Comparison of ENCODE assay signal across 1 cellular context in the genomic region with DNA sequence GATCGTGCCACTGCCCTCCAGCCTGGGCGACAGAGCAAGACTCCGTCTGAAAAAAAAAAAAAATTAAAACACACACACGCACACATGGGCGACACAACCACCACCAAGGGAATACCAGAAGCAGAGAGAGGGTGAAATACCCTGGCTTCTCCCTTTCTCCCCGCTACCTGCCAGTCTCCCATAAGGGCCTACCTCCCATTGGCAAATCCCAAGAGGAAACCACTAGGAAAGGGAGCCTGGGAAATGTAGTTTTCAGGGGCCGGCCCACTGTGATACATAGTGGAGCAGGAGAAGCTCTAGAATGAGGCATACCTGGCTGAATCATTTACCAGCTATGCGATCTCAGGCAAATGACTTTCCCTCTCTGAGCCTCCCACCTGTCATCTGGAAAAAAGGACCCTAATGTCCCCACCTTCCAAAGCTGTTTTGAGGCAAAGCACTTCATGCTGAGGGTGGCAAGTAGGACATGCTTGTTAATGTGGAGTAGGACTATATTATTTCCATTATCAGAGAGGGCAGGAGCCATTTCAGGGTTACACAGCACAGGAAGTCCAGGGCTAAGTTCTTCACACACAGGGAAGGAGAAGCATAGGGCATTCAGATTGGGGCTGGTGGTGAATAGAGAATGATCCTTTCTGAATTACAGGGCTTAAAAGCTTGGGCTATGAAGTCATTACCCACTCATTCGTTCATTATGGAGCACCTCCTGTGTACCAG.
A peak's percentile ranks its signal among the peaks of the same experiment; 100 is the strongest.
TF ChIP-seq lines count a peak whose summit lies in the region.

No MANE protein-coding gene starts in this region.

TF ChIP-seq in HEK293, 187 proteins besides CTCF, POLR2A, EP300 and RAD21:
- TF ChIP-seq, protein P1, sequence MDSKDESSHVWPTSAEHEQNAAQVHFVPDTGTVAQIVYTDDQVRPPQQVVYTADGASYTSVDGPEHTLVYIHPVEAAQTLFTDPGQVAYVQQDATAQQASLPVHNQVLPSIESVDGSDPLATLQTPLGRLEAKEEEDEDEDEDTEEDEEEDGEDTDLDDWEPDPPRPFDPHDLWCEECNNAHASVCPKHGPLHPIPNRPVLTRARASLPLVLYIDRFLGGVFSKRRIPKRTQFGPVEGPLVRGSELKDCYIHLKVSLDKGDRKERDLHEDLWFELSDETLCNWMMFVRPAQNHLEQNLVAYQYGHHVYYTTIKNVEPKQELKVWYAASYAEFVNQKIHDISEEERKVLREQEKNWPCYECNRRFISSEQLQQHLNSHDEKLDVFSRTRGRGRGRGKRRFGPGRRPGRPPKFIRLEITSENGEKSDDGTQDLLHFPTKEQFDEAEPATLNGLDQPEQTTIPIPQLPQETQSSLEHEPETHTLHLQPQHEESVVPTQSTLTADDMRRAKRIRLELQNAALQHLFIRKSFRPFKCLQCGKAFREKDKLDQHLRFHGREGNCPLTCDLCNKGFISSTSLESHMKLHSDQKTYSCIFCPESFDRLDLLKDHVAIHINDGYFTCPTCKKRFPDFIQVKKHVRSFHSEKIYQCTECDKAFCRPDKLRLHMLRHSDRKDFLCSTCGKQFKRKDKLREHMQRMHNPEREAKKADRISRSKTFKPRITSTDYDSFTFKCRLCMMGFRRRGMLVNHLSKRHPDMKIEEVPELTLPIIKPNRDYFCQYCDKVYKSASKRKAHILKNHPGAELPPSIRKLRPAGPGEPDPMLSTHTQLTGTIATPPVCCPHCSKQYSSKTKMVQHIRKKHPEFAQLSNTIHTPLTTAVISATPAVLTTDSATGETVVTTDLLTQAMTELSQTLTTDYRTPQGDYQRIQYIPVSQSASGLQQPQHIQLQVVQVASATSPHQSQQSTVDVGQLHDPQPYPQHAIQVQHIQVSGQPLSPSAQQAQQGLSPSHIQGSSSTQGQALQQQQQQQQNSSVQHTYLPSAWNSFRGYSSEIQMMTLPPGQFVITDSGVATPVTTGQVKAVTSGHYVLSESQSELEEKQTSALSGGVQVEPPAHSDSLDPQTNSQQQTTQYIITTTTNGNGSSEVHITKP (tag by site-specific recombination; IDR thresholded peaks at IDR 0.05), result peak; percentile 76
- TF ChIP-seq ZNF211 (tag by site-specific recombination; IDR thresholded peaks at IDR 0.05; ENCODE audit: low read depth), result no peak
- TF ChIP-seq, protein P2, sequence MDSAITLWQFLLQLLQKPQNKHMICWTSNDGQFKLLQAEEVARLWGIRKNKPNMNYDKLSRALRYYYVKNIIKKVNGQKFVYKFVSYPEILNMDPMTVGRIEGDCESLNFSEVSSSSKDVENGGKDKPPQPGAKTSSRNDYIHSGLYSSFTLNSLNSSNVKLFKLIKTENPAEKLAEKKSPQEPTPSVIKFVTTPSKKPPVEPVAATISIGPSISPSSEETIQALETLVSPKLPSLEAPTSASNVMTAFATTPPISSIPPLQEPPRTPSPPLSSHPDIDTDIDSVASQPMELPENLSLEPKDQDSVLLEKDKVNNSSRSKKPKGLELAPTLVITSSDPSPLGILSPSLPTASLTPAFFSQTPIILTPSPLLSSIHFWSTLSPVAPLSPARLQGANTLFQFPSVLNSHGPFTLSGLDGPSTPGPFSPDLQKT (IDR thresholded peaks at IDR 0.05; ENCODE audit: borderline replicate concordance, low read depth, low read length), result no peak
- TF ChIP-seq, protein P3, sequence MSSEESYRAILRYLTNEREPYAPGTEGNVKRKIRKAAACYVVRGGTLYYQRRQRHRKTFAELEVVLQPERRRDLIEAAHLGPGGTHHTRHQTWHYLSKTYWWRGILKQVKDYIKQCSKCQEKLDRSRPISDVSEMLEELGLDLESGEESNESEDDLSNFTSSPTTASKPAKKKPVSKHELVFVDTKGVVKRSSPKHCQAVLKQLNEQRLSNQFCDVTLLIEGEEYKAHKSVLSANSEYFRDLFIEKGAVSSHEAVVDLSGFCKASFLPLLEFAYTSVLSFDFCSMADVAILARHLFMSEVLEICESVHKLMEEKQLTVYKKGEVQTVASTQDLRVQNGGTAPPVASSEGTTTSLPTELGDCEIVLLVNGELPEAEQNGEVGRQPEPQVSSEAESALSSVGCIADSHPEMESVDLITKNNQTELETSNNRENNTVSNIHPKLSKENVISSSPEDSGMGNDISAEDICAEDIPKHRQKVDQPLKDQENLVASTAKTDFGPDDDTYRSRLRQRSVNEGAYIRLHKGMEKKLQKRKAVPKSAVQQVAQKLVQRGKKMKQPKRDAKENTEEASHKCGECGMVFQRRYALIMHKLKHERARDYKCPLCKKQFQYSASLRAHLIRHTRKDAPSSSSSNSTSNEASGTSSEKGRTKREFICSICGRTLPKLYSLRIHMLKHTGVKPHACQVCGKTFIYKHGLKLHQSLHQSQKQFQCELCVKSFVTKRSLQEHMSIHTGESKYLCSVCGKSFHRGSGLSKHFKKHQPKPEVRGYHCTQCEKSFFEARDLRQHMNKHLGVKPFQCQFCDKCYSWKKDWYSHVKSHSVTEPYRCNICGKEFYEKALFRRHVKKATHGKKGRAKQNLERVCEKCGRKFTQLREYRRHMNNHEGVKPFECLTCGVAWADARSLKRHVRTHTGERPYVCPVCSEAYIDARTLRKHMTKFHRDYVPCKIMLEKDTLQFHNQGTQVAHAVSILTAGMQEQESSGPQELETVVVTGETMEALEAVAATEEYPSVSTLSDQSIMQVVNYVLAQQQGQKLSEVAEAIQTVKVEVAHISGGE (tag by site-specific recombination; conservative IDR thresholded peaks at IDR 0.05; ENCODE audit: low read depth), result peak; percentile 84
- TF ChIP-seq, protein P4, sequence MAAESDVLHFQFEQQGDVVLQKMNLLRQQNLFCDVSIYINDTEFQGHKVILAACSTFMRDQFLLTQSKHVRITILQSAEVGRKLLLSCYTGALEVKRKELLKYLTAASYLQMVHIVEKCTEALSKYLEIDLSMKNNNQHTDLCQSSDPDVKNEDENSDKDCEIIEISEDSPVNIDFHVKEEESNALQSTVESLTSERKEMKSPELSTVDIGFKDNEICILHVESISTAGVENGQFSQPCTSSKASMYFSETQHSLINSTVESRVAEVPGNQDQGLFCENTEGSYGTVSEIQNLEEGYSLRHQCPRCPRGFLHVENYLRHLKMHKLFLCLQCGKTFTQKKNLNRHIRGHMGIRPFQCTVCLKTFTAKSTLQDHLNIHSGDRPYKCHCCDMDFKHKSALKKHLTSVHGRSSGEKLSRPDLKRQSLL (tag by site-specific recombination; IDR thresholded peaks at IDR 0.05), result peak; percentile 16; the same call in 1 of the 2 replicates
- TF ChIP-seq, protein P5, sequence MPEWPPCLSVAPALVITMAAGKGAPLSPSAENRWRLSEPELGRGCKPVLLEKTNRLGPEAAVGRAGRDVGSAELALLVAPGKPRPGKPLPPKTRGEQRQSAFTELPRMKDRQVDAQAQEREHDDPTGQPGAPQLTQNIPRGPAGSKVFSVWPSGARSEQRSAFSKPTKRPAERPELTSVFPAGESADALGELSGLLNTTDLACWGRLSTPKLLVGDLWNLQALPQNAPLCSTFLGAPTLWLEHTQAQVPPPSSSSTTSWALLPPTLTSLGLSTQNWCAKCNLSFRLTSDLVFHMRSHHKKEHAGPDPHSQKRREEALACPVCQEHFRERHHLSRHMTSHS (tag by site-specific recombination; IDR thresholded peaks at IDR 0.05), result no peak
TF ChIP-seq in HEK293: peak in this region for 3.
